1 cellular context compared by ENCODE assay signal in genomic region chr3:10115326-10116137, GRCh38.
TF ChIP-seq lines count a peak whose summit lies in the region.

BRK1 (plus strand) TSS chr3:10115675; CDS start chr3:10115702, 27 bp downstream.

TF ChIP-seq in HepG2, 621 proteins besides CTCF, POLR2A, EP300 and RAD21 (continued from another document and continues in another):
- peak; percentile 79 for TF ChIP-seq NFYC (CRISPR knock-in tag; IDR thresholded peaks at IDR 0.05)
- peak; percentile 69; the same call in 1 of the 2 replicates for TF ChIP-seq ARNT2 (CRISPR knock-in tag; IDR thresholded peaks at IDR 0.05; ENCODE audit: low read depth)
- no peak; the same call in 1 of the 2 replicates for TF ChIP-seq TGIF2 (CRISPR knock-in tag; IDR thresholded peaks at IDR 0.05)
- no peak for TF ChIP-seq JARID2 (CRISPR knock-in tag; IDR thresholded peaks at IDR 0.05; ENCODE audit: insufficient replicate concordance)
- TF ChIP-seq FLYWCH1 (CRISPR knock-in tag; IDR thresholded peaks at IDR 0.05) = peak; percentile 80; the same call in 1 of the 2 replicates
- TF ChIP-seq ZNF703 (CRISPR knock-in tag; IDR thresholded peaks at IDR 0.05; ENCODE audit: borderline replicate concordance) = no peak
- TF ChIP-seq FOXO4 (CRISPR knock-in tag; conservative IDR thresholded peaks at IDR 0.05) = no peak
- peak; percentile 47; the same call in 1 of the 2 replicates for TF ChIP-seq ZNF691 (CRISPR knock-in tag; IDR thresholded peaks at IDR 0.05; ENCODE audit: borderline replicate concordance, low read depth)
- no peak for TF ChIP-seq ZMYM3 (CRISPR knock-in tag; IDR thresholded peaks at IDR 0.05)
- TF ChIP-seq ZNF180 (CRISPR knock-in tag; IDR thresholded peaks at IDR 0.05; ENCODE audit: borderline replicate concordance, low read depth) = no peak
- peak; percentile 76; the same call in 1 of the 2 replicates for TF ChIP-seq MXD4 (CRISPR knock-in tag; IDR thresholded peaks at IDR 0.05)
- peak; percentile 63; the same call in 1 of the 3 replicates for TF ChIP-seq MXI1 (IDR thresholded peaks at IDR 0.05; ENCODE audit: borderline replicate concordance, low read depth, low read length)
- peak; percentile 84; the same call in 1 of the 2 replicates for TF ChIP-seq HES4 (CRISPR knock-in tag; IDR thresholded peaks at IDR 0.05; ENCODE audit: borderline replicate concordance)
- no peak for TF ChIP-seq ZIK1 (CRISPR knock-in tag; IDR thresholded peaks at IDR 0.05; ENCODE audit: borderline replicate concordance, low read depth)
- peak; percentile 78 for TF ChIP-seq CREM (IDR thresholded peaks at IDR 0.05)
- no peak for TF ChIP-seq CREM (CRISPR knock-in tag; IDR thresholded peaks at IDR 0.05)
- peak; percentile 62; the same call in 1 of the 2 replicates for TF ChIP-seq ZNF263 (CRISPR knock-in tag; IDR thresholded peaks at IDR 0.05)
- TF ChIP-seq ZNF350 (CRISPR knock-in tag; IDR thresholded peaks at IDR 0.05; ENCODE audit: borderline replicate concordance, low read depth) = peak; percentile 52; the same call in 1 of the 2 replicates
- peak; percentile 52 for TF ChIP-seq ZSCAN31 (CRISPR knock-in tag; IDR thresholded peaks at IDR 0.05; ENCODE audit: low read depth)
- no peak for TF ChIP-seq ATF2 (CRISPR knock-in tag; IDR thresholded peaks at IDR 0.05)
- TF ChIP-seq TOE1 (CRISPR knock-in tag; IDR thresholded peaks at IDR 0.05) = no peak
- peak; percentile 71 for TF ChIP-seq ZBTB43 (CRISPR knock-in tag; conservative IDR thresholded peaks at IDR 0.05)
- peak; percentile 65; the same call in 1 of the 2 replicates for TF ChIP-seq ZNF331 (CRISPR knock-in tag; IDR thresholded peaks at IDR 0.05)
- peak; percentile 79 for TF ChIP-seq NFYB (CRISPR knock-in tag; IDR thresholded peaks at IDR 0.05)
- TF ChIP-seq SMC3 (IDR thresholded peaks at IDR 0.05; ENCODE audit: low read length) = no peak
- TF ChIP-seq ZSCAN9 (CRISPR knock-in tag; IDR thresholded peaks at IDR 0.05; ENCODE audit: borderline replicate concordance) = peak; percentile 40; the same call in 1 of the 2 replicates
- 0 out of 2 replicates have a peak, but pooled peaks have one; percentile 13 for TF ChIP-seq CBX5 (CRISPR knock-in tag; IDR thresholded peaks at IDR 0.05; ENCODE audit: borderline replicate concordance)
- peak; percentile 76; the same call in 1 of the 2 replicates for TF ChIP-seq ZNF430 (CRISPR knock-in tag; IDR thresholded peaks at IDR 0.05)
- TF ChIP-seq ZNF10 (CRISPR knock-in tag; IDR thresholded peaks at IDR 0.05; ENCODE audit: borderline replicate concordance, low read depth) = no peak
- TF ChIP-seq TFDP1 (CRISPR knock-in tag; IDR thresholded peaks at IDR 0.05; ENCODE audit: borderline replicate concordance) = 0 out of 2 replicates have a peak, but pooled peaks have one; percentile 39
- peak; percentile 65 for TF ChIP-seq ZNF781 (CRISPR knock-in tag; IDR thresholded peaks at IDR 0.05; ENCODE audit: borderline replicate concordance, not compliant biosample characterization)
- no peak for TF ChIP-seq RORA (CRISPR knock-in tag; IDR thresholded peaks at IDR 0.05)
- TF ChIP-seq KAT7 (CRISPR knock-in tag; IDR thresholded peaks at IDR 0.05; ENCODE audit: borderline replicate concordance) = no peak
- no peak for TF ChIP-seq JUNB (CRISPR knock-in tag; IDR thresholded peaks at IDR 0.05; ENCODE audit: borderline replicate concordance)
- no peak for TF ChIP-seq GPBP1L1 (CRISPR knock-in tag; IDR thresholded peaks at IDR 0.05)
- no peak for TF ChIP-seq MAZ (IDR thresholded peaks at IDR 0.05; ENCODE audit: borderline replicate concordance, low read depth, low read length)
- peak; percentile 71 for TF ChIP-seq MAZ (CRISPR knock-in tag; IDR thresholded peaks at IDR 0.05; ENCODE audit: low read depth)
- no peak for TF ChIP-seq ZNF317 (CRISPR knock-in tag; IDR thresholded peaks at IDR 0.05)
- no peak; the same call in 1 of the 2 replicates for TF ChIP-seq ZNF460 (CRISPR knock-in tag; IDR thresholded peaks at IDR 0.05; ENCODE audit: borderline replicate concordance)
- no peak for TF ChIP-seq TCF7 (IDR thresholded peaks at IDR 0.05; ENCODE audit: low read depth)
- TF ChIP-seq ZNF704 (CRISPR knock-in tag; IDR thresholded peaks at IDR 0.05; ENCODE audit: borderline replicate concordance) = no peak
- TF ChIP-seq ZNF740 (CRISPR knock-in tag; IDR thresholded peaks at IDR 0.05) = no peak
- peak; percentile 77; the same call in 1 of the 2 replicates for TF ChIP-seq ZFP37 (CRISPR knock-in tag; IDR thresholded peaks at IDR 0.05; ENCODE audit: borderline replicate concordance)
- peak; percentile 68; the same call in 1 of the 2 replicates for TF ChIP-seq HOXA5 (CRISPR knock-in tag; IDR thresholded peaks at IDR 0.05)
- no peak for TF ChIP-seq ZNF513 (CRISPR knock-in tag; conservative IDR thresholded peaks at IDR 0.05)
- TF ChIP-seq KLF13 (CRISPR knock-in tag; IDR thresholded peaks at IDR 0.05) = no peak
- 0 out of 2 replicates have a peak, but pooled peaks have one; percentile 52 for TF ChIP-seq ZNF589 (CRISPR knock-in tag; conservative IDR thresholded peaks at IDR 0.05)
- TF ChIP-seq ZSCAN22 (CRISPR knock-in tag; IDR thresholded peaks at IDR 0.05) = no peak
- TF ChIP-seq ZNF780A (CRISPR knock-in tag; IDR thresholded peaks at IDR 0.05) = no peak; the same call in 1 of the 2 replicates
- TF ChIP-seq DRAP1 (CRISPR knock-in tag; IDR thresholded peaks at IDR 0.05) = peak; percentile 93
- TF ChIP-seq PTBP1 (IDR thresholded peaks at IDR 0.05; ENCODE audit: low read depth, low read length, poor library complexity, severe bottlenecking) = no peak
- TF ChIP-seq ZFYVE20 (CRISPR knock-in tag; IDR thresholded peaks at IDR 0.05; ENCODE audit: borderline replicate concordance, low read depth) = no peak
- no peak for TF ChIP-seq MBD4 (IDR thresholded peaks at IDR 0.05; ENCODE audit: borderline replicate concordance, low read length)
- 0 out of 2 replicates have a peak, but pooled peaks have one; percentile 38 for TF ChIP-seq HNRNPL (IDR thresholded peaks at IDR 0.05; ENCODE audit: low read depth, low read length)
- TF ChIP-seq HMGA1 (CRISPR knock-in tag; conservative IDR thresholded peaks at IDR 0.05) = no peak
- peak; percentile 86 for TF ChIP-seq IRF9 (CRISPR knock-in tag; IDR thresholded peaks at IDR 0.05; ENCODE audit: borderline replicate concordance)
- no peak for TF ChIP-seq ZBTB3 (CRISPR knock-in tag; IDR thresholded peaks at IDR 0.05; ENCODE audit: borderline replicate concordance, low read depth)
- TF ChIP-seq ZNF737 (CRISPR knock-in tag; IDR thresholded peaks at IDR 0.05; ENCODE audit: borderline replicate concordance) = no peak
- no peak for TF ChIP-seq MATR3 (CRISPR knock-in tag; IDR thresholded peaks at IDR 0.05)
- no peak for TF ChIP-seq ZNF577 (CRISPR knock-in tag; IDR thresholded peaks at IDR 0.05; ENCODE audit: borderline replicate concordance, low read depth)
- no peak for TF ChIP-seq ZNF615 (CRISPR knock-in tag; IDR thresholded peaks at IDR 0.05; ENCODE audit: borderline replicate concordance)
- TF ChIP-seq NCOA2 (CRISPR knock-in tag; IDR thresholded peaks at IDR 0.05) = 0 out of 2 replicates have a peak, but pooled peaks have one; percentile 20
- no peak for TF ChIP-seq ZNF839 (CRISPR knock-in tag; IDR thresholded peaks at IDR 0.05; ENCODE audit: borderline replicate concordance)
- TF ChIP-seq HDAC2 (CRISPR knock-in tag; IDR thresholded peaks at IDR 0.05) = peak; percentile 83
- no peak for TF ChIP-seq SP5 (CRISPR knock-in tag; IDR thresholded peaks at IDR 0.05; ENCODE audit: borderline replicate concordance, low read depth)
- TF ChIP-seq IKZF1 (IDR thresholded peaks at IDR 0.05) = no peak
